17 cellular contexts compared by ENCODE assay signal in genomic region chr16:80611930-80612327, GRCh38.
"Had no signal": no experiment of that assay in that cellular context is flagged by ENCODE, and none has a peak within 500 bp of the region (broad histone marks: within the 10 kb centered on the region; RNA-seq: fewer than 3 reads in every experiment).

No MANE protein-coding gene starts in this region.

- H3K4me3 ChIP-seq: colonic mucosa, esophagus muscularis mucosa, gastroesophageal sphincter, heart left ventricle, hepatocyte, left lung, lower lobe of right lung had no signal

- H3K27me3 ChIP-seq: colonic mucosa, esophagus muscularis mucosa, foreskin keratinocyte, gastroesophageal sphincter, heart left ventricle, hepatocyte, left lung had no signal

- H3K27me3 Mint-ChIP-seq: dendritic cell treated with granulocyte-macrophage colony-stimulating factor and Interleukin-4, amounts not matched to agents 40 ng/mL and 50 ng/mL, for 4 days; effector memory CD8-positive, alpha-beta T cell had no signal

- H3K27ac ChIP-seq: colonic mucosa, esophagus muscularis mucosa, foreskin keratinocyte, gastroesophageal sphincter, heart left ventricle, hepatocyte, left lung, lower lobe of right lung had no signal

- H3K4me1 ChIP-seq: colonic mucosa, esophagus muscularis mucosa, gastroesophageal sphincter, heart left ventricle, left lung, lower lobe of right lung had no signal

- ATAC-seq: effector memory CD8-positive, alpha-beta T cell; foreskin keratinocyte; gastroesophageal sphincter; heart left ventricle; left cardiac atrium; left lung; left ventricle myocardium superior; lower lobe of right lung had no signal

- H3K27ac Mint-ChIP-seq: dendritic cell treated with granulocyte-macrophage colony-stimulating factor and Interleukin-4, amounts not matched to agents 40 ng/mL and 50 ng/mL, for 4 days; effector memory CD8-positive, alpha-beta T cell had no signal

- H3K4me2 ChIP-seq: hepatocyte had no signal

- H2AFZ ChIP-seq: hepatocyte had no signal

- DNase-seq: colonic mucosa; cortex of kidney; effector CD8-positive, alpha-beta T cell; effector memory CD8-positive, alpha-beta T cell; foreskin keratinocyte; heart left ventricle; hypothalamus; left cardiac atrium; left lung; left ventricle myocardium superior; lower lobe of right lung; mesenchymal stem cell; midbrain had no signal

- H3K9me3 ChIP-seq: colonic mucosa, esophagus muscularis mucosa, lower lobe of right lung had no signal

- H3K36me3 ChIP-seq: colonic mucosa, gastroesophageal sphincter had no signal

- H3K4me3 Mint-ChIP-seq: dendritic cell treated with granulocyte-macrophage colony-stimulating factor and Interleukin-4, amounts not matched to agents 40 ng/mL and 50 ng/mL, for 4 days; effector memory CD8-positive, alpha-beta T cell had no signal
